In genomic region chr15:46955576-46955975, GRCh38 we compare ENCODE assay signal across 24 cellular contexts.
"Had no signal": no experiment of that assay in that cellular context is flagged by ENCODE, and none has a peak within 500 bp of the region (broad histone marks: within the 10 kb centered on the region; RNA-seq: fewer than 3 reads in every experiment).

No MANE protein-coding gene starts in this region.

- H3K4me1 ChIP-seq: esophagus squamous epithelium, lower lobe of right lung, psoas muscle, spleen, tibial nerve, upper lobe of right lung, vagina had no signal

- H3K4me3 ChIP-seq: coronary artery, esophagus squamous epithelium, lower lobe of right lung, ovary, psoas muscle, sigmoid colon, spleen, thoracic aorta, tibial nerve, upper lobe of right lung, vagina had no signal

- DNase-seq: dermis blood vessel endothelial cell; effector memory CD4-positive, alpha-beta T cell; erythroblast; esophagus squamous epithelium; foreskin melanocyte; glutamatergic neuron; left ventricle myocardium superior; lower lobe of right lung; naive thymus-derived CD8-positive, alpha-beta T cell; nephron progenitor cell; nucleus accumbens; ovary; posterior cingulate gyrus; psoas muscle; right cardiac atrium; sigmoid colon; spleen; stimulated activated CD4-positive, alpha-beta T cell treated with anti-CD3 and anti-CD28 coated beads, Interleukin-4, amount 100 ng/mL, for 4 hours; stimulated activated naive B cell treated with anti-CD40 and anti-IgM and Interleukin-4, amounts not matched to agents 10 μg/mL and 1 μg/mL and 100 μg/mL, for 72 hours; upper lobe of right lung had no signal

- ATAC-seq: lower lobe of right lung; naive thymus-derived CD8-positive, alpha-beta T cell; psoas muscle; stimulated activated naive B cell treated with anti-CD40 and anti-IgM and Interleukin-4, amounts not matched to agents 10 μg/mL and 1 μg/mL and 100 μg/mL, for 72 hours; upper lobe of right lung had no signal

- H3K27ac ChIP-seq: coronary artery, esophagus squamous epithelium, lower lobe of right lung, ovary, psoas muscle, sigmoid colon, spleen, thoracic aorta, tibial nerve, upper lobe of right lung, vagina had no signal

- H3K36me3 ChIP-seq: esophagus squamous epithelium, lower lobe of right lung, ovary, sigmoid colon, spleen, thoracic aorta, tibial nerve, upper lobe of right lung, vagina had no signal

- H3K9me3 ChIP-seq: esophagus squamous epithelium, lower lobe of right lung, ovary, psoas muscle, sigmoid colon, thoracic aorta, tibial nerve, upper lobe of right lung, vagina had no signal

- H3K27me3 ChIP-seq: esophagus squamous epithelium, ovary, sigmoid colon, spleen, tibial nerve, upper lobe of right lung, vagina had no signal
